In genomic region chr5:150541397-150541675, GRCh38 we compare ENCODE assay signal across 16 cellular contexts. TPM values are rescaled to one million over a fixed set of nuclear protein-coding genes. Genes with fewer than 3 reads are reported as not detected.
DNase-seq lines count a peak whose midpoint lies in the region; ATAC-seq and TF ChIP-seq lines count a peak whose summit lies in the region.
"Had no signal": no experiment of that assay in that cellular context is flagged by ENCODE, and none has a peak within 500 bp of the region (broad histone marks: within the 10 kb centered on the region; RNA-seq: fewer than 3 reads in every experiment).

No MANE protein-coding gene starts in this region.

- H3K27ac ChIP-seq in OCI-LY1 (ENCODE audit: low read depth, low read length, poor library complexity, severe bottlenecking) (peak overlapping the region; percentile 74), dorsolateral prefrontal cortex (peak overlapping the region in 41 of 59 donors; percentile 10 to 85 (median 59)), lower lobe of right lung (peak overlapping the region; percentile 57), subcutaneous abdominal adipose tissue (ENCODE audit: low read depth, low read length) (peak overlapping the region; percentile 51)

- TF ChIP-seq CTCF in OCI-LY1 (IDR thresholded peaks at IDR 0.05; ENCODE audit: low read length) (no peak), dorsolateral prefrontal cortex (IDR thresholded peaks at IDR 0.05 in 54 of 56, conservative IDR thresholded peaks at IDR 0.05 in 2 of 56; ENCODE audit: low read depth in 1 of 56, partially characterized antibody in 56 of 56) (no peak), lower lobe of right lung (IDR thresholded peaks at IDR 0.05) (no peak)

- H3K4me2 ChIP-seq in OCI-LY1 (ENCODE audit: low read length): peak overlapping the region; percentile 18; the same call in 1 of the 2 replicates

- DNase-seq in dorsolateral prefrontal cortex (no peak), lower lobe of right lung (no peak), islet precursor cell (no peak), cortex of kidney (lab: John Stamatoyannopoulos, UW) (no peak)
- DNase-seq in NK-92 treated with Interleukin-12 subunit alpha and Interleukin-12 subunit beta, amount 100 ng/mL, for 24 hours (lab: John Stamatoyannopoulos, UW): no peak
- DNase-seq: activated gamma-delta T cell treated with Interleukin-2 at 50 U/mL for 16 hours; DMS 273 treated with DMSO at 0.1 percent for 48 hours; effector CD4-positive, alpha-beta T cell; foreskin melanocyte; naive thymus-derived CD8-positive, alpha-beta T cell; NCI-H1048; NCI-H2171 treated with DMSO at 0.1 percent for 48 hours had no signal

- no peaks in the 10 kb centered on the region; the same call in 1 of the 2 replicates for H3K36me3 ChIP-seq in OCI-LY1 (ENCODE audit: insufficient read depth, low read length)
- H3K36me3 ChIP-seq in lower lobe of right lung: peaks cover 87% of the 10 kb centered on the region
- peaks cover 7 to 89% (median 86%) of the 10 kb centered on the region in 5 donors for H3K36me3 ChIP-seq in subcutaneous abdominal adipose tissue (ENCODE audit: control insufficient read depth in 5 of 5, insufficient read depth in 5 of 5, low read length in 5 of 5)

- no peak overlapping the region for H3K9ac ChIP-seq in OCI-LY1 (ENCODE audit: low read length)
- H3K9ac ChIP-seq in subcutaneous abdominal adipose tissue (ENCODE audit: low read length in 5 of 5): no peak overlapping the region

- H3K27me3 ChIP-seq in OCI-LY1 (ENCODE audit: insufficient read depth, low read length) (no peaks in the 10 kb centered on the region), dorsolateral prefrontal cortex (no peaks in the 10 kb centered on the region), lower lobe of right lung (ENCODE audit: low read depth) (no peaks in the 10 kb centered on the region), subcutaneous abdominal adipose tissue (ENCODE audit: control insufficient read depth in 5 of 5, insufficient read depth in 4 of 5, low read length in 5 of 5) (no peaks in the 10 kb centered on the region)

- ATAC-seq in lower lobe of right lung (no peak), HG03139 (IDR thresholded peaks at IDR 0.05; ENCODE audit: unreplicated experiment) (no peak)
- ATAC-seq: naive thymus-derived CD8-positive, alpha-beta T cell; stimulated activated memory B cell treated with anti-CD40 and anti-IgM and Interleukin-4, amounts not matched to agents 10 μg/mL and 1 μg/mL and 100 μg/mL, for 72 hours had no signal

- peaks cover 15% of the 10 kb centered on the region for H3K4me1 ChIP-seq in OCI-LY1 (ENCODE audit: insufficient read depth, low read length, severe bottlenecking)
- peaks cover 51% of the 10 kb centered on the region for H3K4me1 ChIP-seq in lower lobe of right lung
- H3K4me1 ChIP-seq in subcutaneous abdominal adipose tissue (ENCODE audit: control insufficient read depth in 5 of 5, insufficient read depth in 5 of 5, low read length in 5 of 5): peaks cover 0 to 36% (median 17%) of the 10 kb centered on the region in 5 donors

- H3K4me3 ChIP-seq in OCI-LY1 (ENCODE audit: low read depth, low read length, poor library complexity, severe bottlenecking) (no peak overlapping the region), dorsolateral prefrontal cortex (no peak overlapping the region), lower lobe of right lung (no peak overlapping the region), subcutaneous abdominal adipose tissue (ENCODE audit: low read depth in 1 of 5, low read length in 5 of 5) (no peak overlapping the region)

- no peak overlapping the region for H2AFZ ChIP-seq in OCI-LY1 (ENCODE audit: low read length)

- no peaks in the 10 kb centered on the region for H3K9me3 ChIP-seq in OCI-LY1 (ENCODE audit: low read length)
- no peaks in the 10 kb centered on the region for H3K9me3 ChIP-seq in lower lobe of right lung
- H3K9me3 ChIP-seq in subcutaneous abdominal adipose tissue (ENCODE audit: control insufficient read depth in 5 of 5, low read length in 5 of 5): no peaks in the 10 kb centered on the region

- no peaks in the 10 kb centered on the region for H4K20me1 ChIP-seq in OCI-LY1 (ENCODE audit: insufficient read depth, low read length)

- intact Hi-C loops in dorsolateral prefrontal cortex (cut with DNase I): loop anchor here in 1 of 2 donors (5.0 kb wide), 1 partner anchor 84 kb away; no protein-coding TSS in a partner anchor
- intact Hi-C loops in lower lobe of right lung (cut with DNase I): no loop called here

- H3F3A ChIP-seq in OCI-LY1 (ENCODE audit: insufficient read depth, low read length): no peaks in the 10 kb centered on the region

- no peaks in the 10 kb centered on the region for H3K79me2 ChIP-seq in OCI-LY1 (ENCODE audit: insufficient read depth, low read length)

- H3K9me2 ChIP-seq in OCI-LY1 (ENCODE audit: low read depth, low read length): no peaks in the 10 kb centered on the region

RNA-seq across cellular contexts. Expression of gene NDST1, which starts 33.4 kb away (rescaled TPM):
- total RNA-seq in dorsolateral prefrontal cortex (100 to 1,000 TPM in 43 of 120 experiments, 10 to 100 TPM in 77; 64.3 to 163 (median 92.5) TPM), lower lobe of right lung (117 TPM)
